In genomic region chr5:10400411-10400810, GRCh38 we compare ENCODE assay signal across 19 cellular contexts. TPM values are rescaled to one million over a fixed set of nuclear protein-coding genes. Genes with fewer than 3 reads are reported as not detected.
DNase-seq lines count a peak whose midpoint lies in the region; ATAC-seq and TF ChIP-seq lines count a peak whose summit lies in the region.
"Had no signal": no experiment of that assay in that cellular context is flagged by ENCODE, and none has a peak within 500 bp of the region (broad histone marks: within the 10 kb centered on the region; RNA-seq: fewer than 3 reads in every experiment).

No MANE protein-coding gene starts in this region.

- peaks cover 23 to 26% of the 10 kb centered on the region in 2 donors for H3K4me1 ChIP-seq in gastrocnemius medialis
- H3K4me1 ChIP-seq: colonic mucosa had no signal

- ATAC-seq in left ventricle myocardium superior (peak; percentile 84), gastrocnemius medialis (peak; percentile 92 to 93), HG02571 (IDR thresholded peaks at IDR 0.05; ENCODE audit: unreplicated experiment) (no peak)
- ATAC-seq: GM23338, left lobe of liver had no signal

- in situ Hi-C loops in gastrocnemius medialis (cut with MboI; ENCODE audit: low sequenced_read_pairs in 4 of 4): loop anchor here in 2 of 4 donors (10.0 to 25.0 kb wide), 2 partner anchors 113 to 116 kb away; no protein-coding TSS in a partner anchor

- H3K36me3 Mint-ChIP-seq in chondrocyte (ENCODE audit: low read depth): peaks cover 35% of the 10 kb centered on the region

- no peaks in the 10 kb centered on the region for H3K27me3 Mint-ChIP-seq in chondrocyte (ENCODE audit: low read depth)

- peaks cover 21% of the 10 kb centered on the region for H3K4me1 Mint-ChIP-seq in chondrocyte (ENCODE audit: low read depth)
- H3K4me1 Mint-ChIP-seq: GM23338 had no signal

- DNase-seq in COLO829 (ENCODE audit: low spot score) (peak; percentile 57), chondrocyte (ENCODE audit: low spot score) (no peak), left ventricle myocardium superior (no peak), gastrocnemius medialis (no peak), nucleus accumbens (lab: John Stamatoyannopoulos, UW) (no peak), NCI-H1417 (lab: John Stamatoyannopoulos, UW) (no peak)
- DNase-seq in activated CD8-positive, alpha-beta memory T cell treated with anti-CD3 and anti-CD28 coated beads, Interleukin-2, amount 50 U/mL, for 4 hours: no peak
- DNase-seq: activated CD4-positive, alpha-beta T cell treated with anti-CD3 and anti-CD28 coated beads for 48 hours; aorta; colonic mucosa; NCI-H1092; NCI-H2081 treated with DMSO at 0.1 percent for 48 hours; NCI-H524 treated with DMSO at 0.1 percent for 48 hours; retina; stimulated activated naive CD4-positive, alpha-beta T cell had no signal

- peak overlapping the region; percentile 79 to 86 (median 82) for H3K27ac ChIP-seq in gastrocnemius medialis
- H3K27ac ChIP-seq: colonic mucosa had no signal

- H3K9me3 ChIP-seq in gastrocnemius medialis: no peaks in the 10 kb centered on the region
- H3K9me3 ChIP-seq: colonic mucosa had no signal

- TF ChIP-seq CTCF in chondrocyte (IDR thresholded peaks at IDR 0.05) (no peak), gastrocnemius medialis (IDR thresholded peaks at IDR 0.05 in 4 of 5, conservative IDR thresholded peaks at IDR 0.05 in 1 of 5) (no peak)

- no peaks in the 10 kb centered on the region for H3K9me3 Mint-ChIP-seq in chondrocyte (ENCODE audit: low read depth)
- H3K9me3 Mint-ChIP-seq: GM23338, neural crest cell had no signal

- H3K4me3 Mint-ChIP-seq in chondrocyte (ENCODE audit: unreplicated experiment): no peak overlapping the region
- H3K4me3 Mint-ChIP-seq: GM23338, neural crest cell had no signal

- H3K36me3 ChIP-seq in gastrocnemius medialis: peaks cover 5 to 45% of the 10 kb centered on the region in 2 donors

- TF ChIP-seq POLR2A in gastrocnemius medialis (IDR thresholded peaks at IDR 0.05): no peak

- peak overlapping the region in 1 of 4 donors; percentile 26 for H3K4me3 ChIP-seq in gastrocnemius medialis
- H3K4me3 ChIP-seq: colonic mucosa, GM23338 had no signal

- intact Hi-C loops in left ventricle myocardium superior (cut with micrococcal nuclease) (no loop called here), gastrocnemius medialis (cut with DNase I; ENCODE audit: low total_unique reads) (no loop called here)

- H3K27me3 ChIP-seq in gastrocnemius medialis: no peaks in the 10 kb centered on the region
- H3K27me3 ChIP-seq: colonic mucosa had no signal

- peak overlapping the region; percentile 13 for H3K27ac Mint-ChIP-seq in chondrocyte (ENCODE audit: unreplicated experiment)
- H3K27ac Mint-ChIP-seq: GM23338 had no signal

RNA-seq across cellular contexts. Expression of gene ROPN1L, which starts 41.3 kb away (rescaled TPM):
- total RNA-seq in chondrocyte (0.37 to 0.64 TPM (median 0.39 TPM) in 3 replicates), left ventricle myocardium superior (0.20 TPM), gastrocnemius medialis (under 1 TPM in 1 of 4 donors, not detected in 3; 0.46 TPM)
- total RNA-seq: colonic mucosa, GM23338 had no signal

RNA-seq across cellular contexts. Expression of gene MARCHF6, which starts 46.9 kb away (rescaled TPM):
- total RNA-seq in chondrocyte (143 to 197 TPM (median 149 TPM) in 3 replicates), left ventricle myocardium superior (165 TPM), gastrocnemius medialis (100 to 1,000 TPM; 139 to 173 (median 146) TPM)
